Comparison of ENCODE assay signal across 18 cellular contexts in genomic region chr11:102360681-102361080, GRCh38. TPM values are rescaled to one million over a fixed set of nuclear protein-coding genes. Genes with fewer than 3 reads are reported as not detected.
DNase-seq lines count a peak whose midpoint lies in the region; ATAC-seq and TF ChIP-seq lines count a peak whose summit lies in the region.
"Had no signal": no experiment of that assay in that cellular context is flagged by ENCODE, and none has a peak within 500 bp of the region (broad histone marks: within the 10 kb centered on the region; RNA-seq: fewer than 3 reads in every experiment).

No MANE protein-coding gene starts in this region.

- peak; percentile 50 for DNase-seq in activated T-cell treated with anti-CD3 and anti-CD28 coated beads, Interleukin-2, amount 50 U/mL, for 1 hour
- no peak for DNase-seq in activated T-cell treated with anti-CD3 and anti-CD28 coated beads, Interleukin-2, amount 50 U/mL, for 48 hours
- DNase-seq in HFFc6 (no peak), naive B cell (no peak), EL (no peak), nephron progenitor cell (no peak)
- no peak for DNase-seq in activated T-cell treated with anti-CD3 and anti-CD28 coated beads, Interleukin-2, amount 50 U/mL, for 72 hours
- DNase-seq: adrenal gland; cerebellar nuclear complex; GOT3; MG63; NCI-H1694; NCI-H2227 treated with DMSO at 0.1 percent for 48 hours; occipital lobe; right cardiac atrium; stimulated activated naive CD4-positive, alpha-beta T cell treated with Interleukin-2 at 50 U/mL for 16 hours; upper lobe of left lung had no signal

- no peak for TF ChIP-seq CTCF in HFFc6 (IDR thresholded peaks at IDR 0.05)
- TF ChIP-seq CTCF in nephron progenitor cell (IDR thresholded peaks at IDR 0.05): no peak

- peaks cover 58% of the 10 kb centered on the region for H3K36me3 Mint-ChIP-seq in HFFc6 (ENCODE audit: low read depth)
- peaks cover 32 to 51% of the 10 kb centered on the region in 2 donors for H3K36me3 Mint-ChIP-seq in activated T-cell treated with anti-CD3 and anti-CD28 coated beads, Interleukin-2, amount 50 U/mL, for 72 hours (ENCODE audit: insufficient read depth in 2 of 2)
- peaks cover 48 to 50% of the 10 kb centered on the region in 2 donors for H3K36me3 Mint-ChIP-seq in naive B cell
- H3K36me3 Mint-ChIP-seq in nephron progenitor cell (ENCODE audit: low read depth): peaks cover 93% of the 10 kb centered on the region

- H3K27ac Mint-ChIP-seq in HFFc6: peak overlapping the region; percentile 28
- H3K27ac Mint-ChIP-seq in activated T-cell treated with anti-CD3 and anti-CD28 coated beads, Interleukin-2, amount 50 U/mL, for 72 hours: peak overlapping the region; percentile 88
- H3K27ac Mint-ChIP-seq in naive B cell: peak overlapping the region in 4 of 6 donors; percentile 46 to 92 (median 62)
- H3K27ac Mint-ChIP-seq in nephron progenitor cell: no peak overlapping the region

- no peak for ATAC-seq in activated T-cell treated with anti-CD3 and anti-CD28 coated beads, Interleukin-2, amount 50 U/mL, for 72 hours (replicated peaks in 1 of 2)
- ATAC-seq in naive B cell (ENCODE audit: low read depth in 2 of 2): no peak
- no peak for ATAC-seq in HG03342 (IDR thresholded peaks at IDR 0.05; ENCODE audit: unreplicated experiment)

- H3K4me3 Mint-ChIP-seq in HFFc6: no peak overlapping the region
- H3K4me3 Mint-ChIP-seq in activated T-cell treated with anti-CD3 and anti-CD28 coated beads, Interleukin-2, amount 50 U/mL, for 72 hours: peak overlapping the region; percentile 49 to 67
- H3K4me3 Mint-ChIP-seq in naive B cell: peak overlapping the region in 4 of 8 donors; percentile 26 to 69 (median 44)
- no peak overlapping the region for H3K4me3 Mint-ChIP-seq in nephron progenitor cell

- H3K9me3 Mint-ChIP-seq in HFFc6 (no peaks in the 10 kb centered on the region), naive B cell (peaks cover 2 to 21% (median 11%) of the 10 kb centered on the region in 7 donors), nephron progenitor cell (peaks cover 44% of the 10 kb centered on the region)
- peaks cover 2 to 3% of the 10 kb centered on the region in 2 donors for H3K9me3 Mint-ChIP-seq in activated T-cell treated with anti-CD3 and anti-CD28 coated beads, Interleukin-2, amount 50 U/mL, for 72 hours

- H3K4me1 Mint-ChIP-seq in HFFc6 (ENCODE audit: low read depth) (peaks cover 48% of the 10 kb centered on the region), naive B cell (peaks cover 33 to 35% (median 33%) of the 10 kb centered on the region in 3 donors), nephron progenitor cell (peaks cover 16% of the 10 kb centered on the region)
- peaks cover 60% of the 10 kb centered on the region for H3K4me1 Mint-ChIP-seq in activated T-cell treated with anti-CD3 and anti-CD28 coated beads, Interleukin-2, amount 50 U/mL, for 72 hours (ENCODE audit: low read depth)

- H3K27me3 Mint-ChIP-seq in HFFc6 (ENCODE audit: insufficient read depth): peaks cover 2% of the 10 kb centered on the region
- H3K27me3 Mint-ChIP-seq in activated T-cell treated with anti-CD3 and anti-CD28 coated beads, Interleukin-2, amount 50 U/mL, for 72 hours (ENCODE audit: low read depth): no peaks in the 10 kb centered on the region
- H3K27me3 Mint-ChIP-seq in naive B cell: no peaks in the 10 kb centered on the region
- no peaks in the 10 kb centered on the region for H3K27me3 Mint-ChIP-seq in nephron progenitor cell (ENCODE audit: low read depth, poor library complexity)

RNA-seq across cellular contexts. Expression of gene BIRC2, which starts 13.7 kb away (rescaled TPM):
- 10 to 100 TPM; 49.5 to 64.6 (median 58.3) TPM for total RNA-seq in HFFc6 (2021; fragmentation: NEBNext Ultra II Directional; extraction: Animal tissue kit (Norgen Biotek cat#: 25700))
- total RNA-seq in activated T-cell treated with anti-CD3 and anti-CD28 coated beads, Interleukin-2, amount 50 U/mL, for 72 hours: 10 to 100 TPM; 38.3 to 44.4 TPM
- 10 to 100 TPM; 28.2 to 43.9 (median 35.6) TPM for polyA plus RNA-seq in naive B cell (ENCODE audit: low read depth in 6 of 6)

RNA-seq across cellular contexts. Expression of gene BIRC3, which starts 43.4 kb away (rescaled TPM):
- under 1 TPM; 0.35 to 0.66 (median 0.42) TPM for total RNA-seq in HFFc6 (2021; fragmentation: NEBNext Ultra II Directional; extraction: Animal tissue kit (Norgen Biotek cat#: 25700))
- 100 to 1,000 TPM; 123 to 155 TPM for total RNA-seq in activated T-cell treated with anti-CD3 and anti-CD28 coated beads, Interleukin-2, amount 50 U/mL, for 72 hours
- polyA plus RNA-seq in naive B cell (ENCODE audit: low read depth in 6 of 6): 100 to 1,000 TPM; 181 to 263 (median 232) TPM

Comparison
In these comparisons a context has a peak if more than half of its experiments do, and no peak if none do; other contexts are left out.
1. H3K4me3 Mint-ChIP-seq: peak in activated T-cell treated with anti-CD3 and anti-CD28 coated beads, Interleukin-2, amount 50 U/mL, for 72 hours (2 of 2); none in HFFc6 (single experiment) and nephron progenitor cell (single experiment).
2. RNA of gene BIRC3, which starts 43.4 kb away (total RNA-seq): 123 to 155 TPM in activated T-cell treated with anti-CD3 and anti-CD28 coated beads, Interleukin-2, amount 50 U/mL, for 72 hours; 0.35 to 0.66 TPM in HFFc6; every median in the first group is over 10 times any median in the second.